ENCODE assay signal across 24 cellular contexts in the genomic region with DNA sequence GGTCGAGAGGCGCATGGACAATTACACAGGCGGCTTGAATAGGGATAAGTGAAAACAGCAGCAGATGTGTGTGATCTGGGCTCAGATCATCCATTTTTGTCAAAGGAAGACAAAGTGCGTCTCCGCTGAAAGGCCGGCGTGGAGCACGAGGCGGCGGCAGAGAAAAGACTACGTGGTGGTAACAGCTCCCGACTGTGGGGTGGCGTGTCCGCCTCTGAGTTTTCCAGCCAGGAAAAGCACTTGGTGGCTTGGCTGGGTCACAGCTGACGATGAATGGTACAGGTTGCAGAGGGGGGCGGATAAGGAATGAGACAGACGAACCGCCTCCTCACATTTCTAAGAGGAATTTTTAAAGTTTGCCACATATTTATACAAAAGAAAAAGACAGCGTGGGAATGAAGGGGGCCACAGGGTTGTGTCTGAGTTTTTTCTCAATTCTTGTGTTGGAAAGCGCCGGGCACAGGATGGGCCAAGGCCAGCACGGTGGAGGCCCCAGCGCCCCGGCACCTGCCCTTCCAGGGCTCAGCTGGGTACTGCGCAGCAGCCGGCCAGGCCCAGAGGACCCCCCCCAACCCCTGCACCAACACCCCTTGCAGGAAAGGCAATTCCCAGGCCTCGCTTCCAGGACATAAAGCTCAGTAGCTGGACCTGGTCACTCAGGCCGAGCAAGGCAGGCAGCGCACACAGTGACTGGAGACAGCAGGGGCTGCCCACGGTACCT.
A peak's percentile ranks its signal among the peaks of the same experiment; 100 is the strongest.
DNase-seq lines count a peak whose midpoint lies in the region; ATAC-seq and TF ChIP-seq lines count a peak whose summit lies in the region.
"Had no signal": no experiment of that assay in that cellular context is flagged by ENCODE, and none has a peak within 500 bp of the region (broad histone marks: within the 10 kb centered on the region; RNA-seq: fewer than 3 reads in every experiment).

No MANE protein-coding gene starts in this region.

- no peaks in the 10 kb centered on the region for H3K27me3 Mint-ChIP-seq in WTC11 (ENCODE audit: low read depth)
- peaks cover 2% of the 10 kb centered on the region for H3K27me3 Mint-ChIP-seq in neural progenitor cell (ENCODE audit: insufficient read depth, low read depth)
- H3K27me3 Mint-ChIP-seq: activated CD8-positive, alpha-beta T cell treated with anti-CD3 and anti-CD28 coated beads for 36 hours had no signal

- peaks cover 3% of the 10 kb centered on the region for H3K4me1 ChIP-seq in neural progenitor cell
- H3K4me1 ChIP-seq in A673 (ENCODE audit: insufficient read depth, low read length, poor library complexity, severe bottlenecking), result no peaks in the 10 kb centered on the region
- H3K4me1 ChIP-seq in Peyer's patch, result no peaks in the 10 kb centered on the region
- H3K4me1 ChIP-seq: suprapubic skin had no signal

- TF ChIP-seq POLR2A in Peyer's patch (IDR thresholded peaks at IDR 0.05), result no peak

- no peak overlapping the region for H2AFZ ChIP-seq in neural progenitor cell (replicated peaks)

- H3K4me3 ChIP-seq in AG10803 (ENCODE audit: low read length), result no peak overlapping the region
- H3K4me3 ChIP-seq in foreskin fibroblast (ENCODE audit: low read depth in 1 of 2, low read length in 2 of 2), result no peak overlapping the region
- H3K4me3 ChIP-seq in neural progenitor cell, result no peak overlapping the region
- no peak overlapping the region for H3K4me3 ChIP-seq in A673 (ENCODE audit: low read depth, low read length, poor library complexity, severe bottlenecking)
- no peak overlapping the region for H3K4me3 ChIP-seq in Peyer's patch
- H3K4me3 ChIP-seq: K562, suprapubic skin had no signal

- H3K9me3 ChIP-seq in neural progenitor cell (ENCODE audit: low read depth), result no peaks in the 10 kb centered on the region
- H3K9me3 ChIP-seq in A673 (ENCODE audit: low read depth, low read length, poor library complexity, severe bottlenecking), result no peaks in the 10 kb centered on the region
- no peaks in the 10 kb centered on the region for H3K9me3 ChIP-seq in Peyer's patch
- H3K9me3 ChIP-seq: suprapubic skin had no signal

- H4K20me1 ChIP-seq in neural progenitor cell (ENCODE audit: low read depth), result no peaks in the 10 kb centered on the region

- no TSS peak for BruUV-seq in A673 (replicated peaks; lab: Mats Ljungman, UMichigan)

- CTCF ChIA-PET in WTC11 (lab: Charles Lee) (no interaction called here), A673 (lab: Charles Lee) (no interaction called here)

- no peak overlapping the region for H3K9ac ChIP-seq in neural progenitor cell

- 0 out of 2 replicates have a peak, but pooled peaks have one; percentile 7 for TF ChIP-seq CTCF in AG10803 (conservative IDR thresholded peaks at IDR 0.05; ENCODE audit: low read length)
- TF ChIP-seq CTCF in WTC11 (IDR thresholded peaks at IDR 0.05), result no peak
- no peak for TF ChIP-seq CTCF in foreskin fibroblast (IDR thresholded peaks at IDR 0.05; ENCODE audit: low read depth, low read length)
- TF ChIP-seq CTCF in neural progenitor cell (IDR thresholded peaks at IDR 0.05), result no peak
- TF ChIP-seq CTCF in A673 (conservative IDR thresholded peaks at IDR 0.05; ENCODE audit: low read depth, low read length), result no peak
- no peak for TF ChIP-seq CTCF in Peyer's patch (IDR thresholded peaks at IDR 0.05)

- H3K27me3 ChIP-seq in neural progenitor cell (no peaks in the 10 kb centered on the region), A673 (replicated peaks; ENCODE audit: insufficient read depth, low read depth, low read length, poor library complexity) (no peaks in the 10 kb centered on the region), Peyer's patch (no peaks in the 10 kb centered on the region)
- H3K27me3 ChIP-seq: suprapubic skin had no signal

- H3K36me3 ChIP-seq in neural progenitor cell (no peaks in the 10 kb centered on the region), A673 (ENCODE audit: insufficient read depth, low read length, poor library complexity, severe bottlenecking) (no peaks in the 10 kb centered on the region), Peyer's patch (no peaks in the 10 kb centered on the region)

- ATAC-seq in WTC11 (no peak), HG03457 (IDR thresholded peaks at IDR 0.05; ENCODE audit: unreplicated experiment) (no peak)
- ATAC-seq: activated CD8-positive, alpha-beta T cell treated with anti-CD3 and anti-CD28 coated beads for 36 hours; esophagus mucosa; K562; Panc1; stimulated activated effector memory CD8-positive, alpha-beta T cell treated with anti-CD3 and anti-CD28 coated beads, Interleukin-12 subunit alpha, Interleukin-12 subunit beta, amount 100 ng/mL, for 72 hours had no signal

- no peaks in the 10 kb centered on the region for H3K36me3 Mint-ChIP-seq in WTC11
- H3K36me3 Mint-ChIP-seq in neural progenitor cell, result peaks cover 5% of the 10 kb centered on the region
- H3K36me3 Mint-ChIP-seq: CD4-positive, alpha-beta memory T cell; stimulated activated effector memory CD8-positive, alpha-beta T cell treated with anti-CD3 and anti-CD28 coated beads, Interleukin-12 subunit alpha, Interleukin-12 subunit beta, amount 100 ng/mL, for 72 hours had no signal

- H3K79me2 ChIP-seq in neural progenitor cell (ENCODE audit: low read depth), result no peaks in the 10 kb centered on the region

- no peaks in the 10 kb centered on the region for H3F3A ChIP-seq in neural progenitor cell (ENCODE audit: low read depth)

- H3K27ac ChIP-seq in neural progenitor cell (no peak overlapping the region), A673 (ENCODE audit: low read depth, low read length, poor library complexity, severe bottlenecking) (no peak overlapping the region), Peyer's patch (no peak overlapping the region)
- H3K27ac ChIP-seq: suprapubic skin had no signal

- peak; percentile 64 for DNase-seq in AG10803 (ENCODE audit: low read depth)
- DNase-seq in WTC11 (ENCODE audit: low spot score), result no peak
- peak; percentile 5 to 24 for DNase-seq in foreskin fibroblast
- no peak for DNase-seq in neural progenitor cell (ENCODE audit: low spot score)
- DNase-seq in A673 (ENCODE audit: low spot score), result no peak
- DNase-seq in Peyer's patch, result no peak
- no peak for DNase-seq in AML-193 (lab: John Stamatoyannopoulos, UW)
- DNase-seq: activated CD4-positive, CD25-positive, alpha-beta regulatory T cell treated with anti-CD3 and anti-CD28 coated beads, Interleukin-2, amount 50 U/mL, for 72 hours; activated CD8-positive, alpha-beta T cell treated with anti-CD3 and anti-CD28 coated beads for 36 hours; activated effector memory CD4-positive, alpha-beta T cell treated with Interleukin-2 at 50 U/mL for 16 hours; CD4-positive, alpha-beta memory T cell; effector memory CD4-positive, alpha-beta T cell; HCEC 1CT; MM.1S; NCI-H1417 treated with DMSO at 0.1 percent for 48 hours; NCI-H524; SIG-M5; stimulated activated CD4-positive, alpha-beta T cell treated with anti-CD3 and anti-CD28 coated beads, Interleukin-2, amount 100 ng/mL, for 48 hours had no signal

- H3K27ac Mint-ChIP-seq in WTC11 (0 out of 2 replicates have a peak overlapping the region, but pooled peaks have one; percentile 19), neural progenitor cell (peak overlapping the region; percentile 93)
- H3K27ac Mint-ChIP-seq: activated CD8-positive, alpha-beta T cell treated with anti-CD3 and anti-CD28 coated beads for 36 hours; CD4-positive, alpha-beta memory T cell; stimulated activated effector memory CD8-positive, alpha-beta T cell treated with anti-CD3 and anti-CD28 coated beads, Interleukin-12 subunit alpha, Interleukin-12 subunit beta, amount 100 ng/mL, for 72 hours had no signal

- H3K4me3 Mint-ChIP-seq in WTC11, result no peak overlapping the region
- no peak overlapping the region for H3K4me3 Mint-ChIP-seq in neural progenitor cell
- H3K4me3 Mint-ChIP-seq: activated CD8-positive, alpha-beta T cell treated with anti-CD3 and anti-CD28 coated beads for 36 hours; stimulated activated effector memory CD8-positive, alpha-beta T cell treated with anti-CD3 and anti-CD28 coated beads, Interleukin-12 subunit alpha, Interleukin-12 subunit beta, amount 100 ng/mL, for 72 hours had no signal

- POLR2A ChIA-PET in WTC11 (lab: Charles Lee) (no interaction called here), A673 (lab: Charles Lee; ENCODE audit: low non-redundant PET) (no interaction called here)

- H3K9me3 Mint-ChIP-seq in WTC11 (no peaks in the 10 kb centered on the region), neural progenitor cell (no peaks in the 10 kb centered on the region)
- H3K9me3 Mint-ChIP-seq: activated CD8-positive, alpha-beta T cell treated with anti-CD3 and anti-CD28 coated beads for 36 hours; CD4-positive, alpha-beta memory T cell; stimulated activated effector memory CD8-positive, alpha-beta T cell treated with anti-CD3 and anti-CD28 coated beads, Interleukin-12 subunit alpha, Interleukin-12 subunit beta, amount 100 ng/mL, for 72 hours had no signal

- intact Hi-C loops in A673 (cut with micrococcal nuclease; ENCODE audit: unreplicated experiment), result no loop called here

- H3K4me1 Mint-ChIP-seq in WTC11 (no peaks in the 10 kb centered on the region), neural progenitor cell (peaks cover 21% of the 10 kb centered on the region)
- H3K4me1 Mint-ChIP-seq: CD4-positive, alpha-beta memory T cell; stimulated activated effector memory CD8-positive, alpha-beta T cell treated with anti-CD3 and anti-CD28 coated beads, Interleukin-12 subunit alpha, Interleukin-12 subunit beta, amount 100 ng/mL, for 72 hours had no signal

- no peak overlapping the region for H3K4me2 ChIP-seq in neural progenitor cell

TF ChIP-seq in WTC11, 78 proteins besides CTCF, POLR2A, EP300 and RAD21 (continues in another document):
- TF ChIP-seq, protein P1, sequence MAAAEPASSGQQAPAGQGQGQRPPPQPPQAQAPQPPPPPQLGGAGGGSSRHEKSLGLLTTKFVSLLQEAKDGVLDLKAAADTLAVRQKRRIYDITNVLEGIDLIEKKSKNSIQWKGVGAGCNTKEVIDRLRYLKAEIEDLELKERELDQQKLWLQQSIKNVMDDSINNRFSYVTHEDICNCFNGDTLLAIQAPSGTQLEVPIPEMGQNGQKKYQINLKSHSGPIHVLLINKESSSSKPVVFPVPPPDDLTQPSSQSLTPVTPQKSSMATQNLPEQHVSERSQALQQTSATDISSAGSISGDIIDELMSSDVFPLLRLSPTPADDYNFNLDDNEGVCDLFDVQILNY (CRISPR knock-in tag; IDR thresholded peaks at IDR 0.05), result no peak
- TF ChIP-seq NR2C2 (CRISPR knock-in tag; IDR thresholded peaks at IDR 0.05) (no peak), FOXP1 (CRISPR knock-in tag; IDR thresholded peaks at IDR 0.05; ENCODE audit: borderline replicate concordance) (no peak)
- TF ChIP-seq, protein P2, sequence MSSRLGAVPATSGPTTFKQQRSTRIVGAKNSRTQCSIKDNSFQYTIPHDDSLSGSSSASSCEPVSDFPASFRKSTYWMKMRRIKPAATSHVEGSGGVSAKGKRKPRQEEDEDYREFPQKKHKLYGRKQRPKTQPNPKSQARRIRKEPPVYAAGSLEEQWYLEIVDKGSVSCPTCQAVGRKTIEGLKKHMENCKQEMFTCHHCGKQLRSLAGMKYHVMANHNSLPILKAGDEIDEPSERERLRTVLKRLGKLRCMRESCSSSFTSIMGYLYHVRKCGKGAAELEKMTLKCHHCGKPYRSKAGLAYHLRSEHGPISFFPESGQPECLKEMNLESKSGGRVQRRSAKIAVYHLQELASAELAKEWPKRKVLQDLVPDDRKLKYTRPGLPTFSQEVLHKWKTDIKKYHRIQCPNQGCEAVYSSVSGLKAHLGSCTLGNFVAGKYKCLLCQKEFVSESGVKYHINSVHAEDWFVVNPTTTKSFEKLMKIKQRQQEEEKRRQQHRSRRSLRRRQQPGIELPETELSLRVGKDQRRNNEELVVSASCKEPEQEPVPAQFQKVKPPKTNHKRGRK (CRISPR knock-in tag; IDR thresholded peaks at IDR 0.05; ENCODE audit: borderline replicate concordance), result no peak

Comparison
In these comparisons a context has a peak if more than half of its experiments do, and no peak if none do; other contexts are left out.
1. DNase-seq: peak in AG10803 (single experiment) and foreskin fibroblast (2 of 2); none in WTC11 (single experiment), neural progenitor cell (single experiment), A673 (single experiment), Peyer's patch (0 of 3) and AML-193 (0 of 2).